ENCODE assay signal across 34 cellular contexts in the genomic region with DNA sequence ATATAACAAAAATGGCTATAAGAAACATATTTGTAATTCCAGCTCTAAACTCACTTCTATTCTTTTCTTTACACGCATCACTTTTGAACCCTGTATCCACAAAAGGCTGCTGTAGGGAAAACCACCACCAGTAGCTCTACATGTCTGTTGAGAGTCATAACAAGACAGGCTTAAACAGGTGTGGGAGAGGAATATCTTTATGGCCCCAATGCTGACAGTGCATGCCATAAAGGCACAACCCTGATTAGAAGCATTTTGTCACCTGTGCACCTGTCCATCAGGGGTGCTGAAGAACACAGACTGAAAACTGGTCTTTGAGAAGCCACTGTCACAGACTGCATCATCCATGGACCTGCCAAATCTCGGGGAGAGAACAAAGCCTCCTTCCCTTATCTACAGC.
"Had no signal": no experiment of that assay in that cellular context is flagged by ENCODE, and none has a peak within 500 bp of the region (broad histone marks: within the 10 kb centered on the region; RNA-seq: fewer than 3 reads in every experiment).

No MANE protein-coding gene starts in this region.

- H3K27me3 Mint-ChIP-seq: activated B cell treated with CpG ODN at 0.5 μM for 24 hours; activated CD4-positive, alpha-beta memory T cell treated with anti-CD3 and anti-CD28 coated beads for 36 hours; activated naive CD8-positive, alpha-beta T cell treated with anti-CD3 and anti-CD28 coated beads, Interleukin-2, amount 10 ng/mL, durations not matched to agents 7 days and 5 days; T-cell had no signal

- H3K4me1 Mint-ChIP-seq: activated B cell treated with CpG ODN at 0.5 μM for 24 hours, T-cell had no signal

- H3K27ac Mint-ChIP-seq: activated B cell treated with CpG ODN at 0.5 μM for 24 hours; activated CD4-positive, alpha-beta memory T cell treated with anti-CD3 and anti-CD28 coated beads for 36 hours; activated naive CD8-positive, alpha-beta T cell treated with anti-CD3 and anti-CD28 coated beads, Interleukin-2, amount 10 ng/mL, durations not matched to agents 7 days and 5 days; activated T-helper 1 cell treated with anti-CD3 and anti-CD28 coated beads, Interleukin-12 subunit alpha, Interleukin-12 subunit beta, Interleukin-2, Interleukin-4 antibody, amounts not matched to agents 30 ng/mL and 10 ng/mL and 1 ng/mL, durations not matched to agents 14 hours and 24 hours and 36 hours; T-cell had no signal

- H3K27ac ChIP-seq: ascending aorta, breast epithelium, PC-9, RWPE1, VCaP had no signal

- ATAC-seq: activated T-cell treated with anti-CD3 and anti-CD28 coated beads, Interleukin-2, amount 50 U/mL, for 4 hours; Right ventricle myocardium inferior; SK-N-SH treated with all-trans-retinoic acid at 6 μM for 48 hours; T-cell had no signal

- H3K4me1 ChIP-seq: ascending aorta, breast epithelium had no signal

- H3K4me3 ChIP-seq: ascending aorta, breast epithelium, PC-9 had no signal

- H3K36me3 ChIP-seq: breast epithelium had no signal

- DNase-seq: activated B cell treated with CpG ODN at 0.5 μM for 24 hours; activated CD4-positive, alpha-beta memory T cell treated with anti-CD3 and anti-CD28 coated beads for 36 hours; activated CD4-positive, alpha-beta T cell treated with anti-CD3 and anti-CD28 coated beads for 4 hours; activated CD4-positive, alpha-beta T cell treated with anti-CD3 and anti-CD28 coated beads, Interleukin-2, amount 50 U/mL, for 1 hour; activated CD4-positive, CD25-positive, alpha-beta regulatory T cell treated with anti-CD3 and anti-CD28 coated beads, Interleukin-2, amount 50 U/mL, for 72 hours; activated CD8-positive, alpha-beta memory T cell treated with anti-CD3 and anti-CD28 coated beads, Interleukin-2, amount 50 U/mL, for 4 hours; activated effector memory CD4-positive, alpha-beta T cell treated with Interleukin-2 at 50 U/mL for 16 hours; activated naive CD4-positive, alpha-beta T cell treated with anti-CD3 and anti-CD28 coated beads, Interleukin-2, amount 50 U/mL, for 16 hours; activated naive CD8-positive, alpha-beta T cell treated with anti-CD3 and anti-CD28 coated beads, Interleukin-2, amount 10 ng/mL, durations not matched to agents 7 days and 5 days; activated T-cell treated with anti-CD3 and anti-CD28 coated beads for 4 hours; activated T-cell treated with anti-CD3 and anti-CD28 coated beads, Interleukin-2, amount 50 U/mL, for 4 hours; amygdala; Karpas-422; KBM-7; NCI-H1105; NCI-H1436; NCI-H1694; NCI-H2029; NCI-H345; NCI-H524 treated with DMSO at 0.1 percent for 48 hours; NK-92 treated with Interleukin-12 subunit alpha and Interleukin-12 subunit beta, amount 100 ng/mL, for 24 hours; PC-9; SIG-M5; T-cell; T-helper 2 cell; T-helper 9 cell had no signal

- FAIRE-seq: RCC 7860 had no signal

- H3K9me3 Mint-ChIP-seq: activated B cell treated with CpG ODN at 0.5 μM for 24 hours; activated CD4-positive, alpha-beta memory T cell treated with anti-CD3 and anti-CD28 coated beads for 36 hours; activated naive CD8-positive, alpha-beta T cell treated with anti-CD3 and anti-CD28 coated beads, Interleukin-2, amount 10 ng/mL, durations not matched to agents 7 days and 5 days; activated T-cell treated with anti-CD3 and anti-CD28 coated beads, Interleukin-2, amount 50 U/mL, for 4 hours; activated T-helper 1 cell treated with anti-CD3 and anti-CD28 coated beads, Interleukin-12 subunit alpha, Interleukin-12 subunit beta, Interleukin-2, Interleukin-4 antibody, amounts not matched to agents 30 ng/mL and 10 ng/mL and 1 ng/mL, durations not matched to agents 14 hours and 24 hours and 36 hours; T-cell had no signal

- H3K4me3 Mint-ChIP-seq: activated B cell treated with CpG ODN at 0.5 μM for 24 hours; activated CD4-positive, alpha-beta memory T cell treated with anti-CD3 and anti-CD28 coated beads for 36 hours; activated naive CD8-positive, alpha-beta T cell treated with anti-CD3 and anti-CD28 coated beads, Interleukin-2, amount 10 ng/mL, durations not matched to agents 7 days and 5 days; activated T-cell treated with anti-CD3 and anti-CD28 coated beads, Interleukin-2, amount 50 U/mL, for 4 hours; activated T-helper 1 cell treated with anti-CD3 and anti-CD28 coated beads, Interleukin-12 subunit alpha, Interleukin-12 subunit beta, Interleukin-2, Interleukin-4 antibody, amounts not matched to agents 30 ng/mL and 10 ng/mL and 1 ng/mL, durations not matched to agents 14 hours and 24 hours and 36 hours; T-cell had no signal

- H3K27me3 ChIP-seq: ascending aorta, breast epithelium had no signal

- H3K4me2 ChIP-seq: PC-9 had no signal
